Comparison of ENCODE assay signal across 20 cellular contexts in the genomic region with DNA sequence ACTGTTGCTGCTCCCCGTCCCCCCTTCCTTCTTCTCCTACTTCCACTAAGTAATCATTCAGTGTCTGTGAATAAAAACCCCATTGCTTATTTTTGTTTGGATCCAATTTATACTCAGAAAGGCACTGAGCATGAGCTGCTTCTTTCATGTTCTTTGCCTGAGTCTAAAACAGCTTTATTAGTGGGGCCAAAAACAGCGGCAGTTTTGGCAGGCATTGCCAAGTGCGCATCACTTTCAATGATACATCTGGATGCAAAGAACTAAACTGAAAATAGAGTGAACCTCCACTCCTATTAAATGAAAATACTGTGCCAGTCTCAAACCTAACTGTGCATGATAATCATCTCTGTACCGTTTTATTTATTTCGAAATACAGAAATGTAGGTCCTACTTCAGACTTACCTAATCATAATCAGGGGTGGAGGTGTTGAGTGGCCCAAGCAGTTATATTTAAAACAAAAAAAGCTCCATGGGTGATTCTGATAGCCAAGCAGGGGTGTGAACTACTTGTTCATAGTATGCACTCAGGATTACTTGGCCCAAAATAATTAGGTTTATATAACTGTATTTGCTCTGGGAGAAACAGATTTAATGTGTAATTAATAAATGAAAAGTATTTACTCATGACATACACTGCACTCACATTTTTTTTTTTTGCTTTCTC. TPM values are rescaled to one million over a fixed set of nuclear protein-coding genes. Genes with fewer than 3 reads are reported as not detected.
DNase-seq lines count a peak whose midpoint lies in the region; ATAC-seq and TF ChIP-seq lines count a peak whose summit lies in the region.
"Had no signal": no experiment of that assay in that cellular context is flagged by ENCODE, and none has a peak within 500 bp of the region (broad histone marks: within the 10 kb centered on the region; RNA-seq: fewer than 3 reads in every experiment).

No MANE protein-coding gene starts in this region.

- H4K8ac ChIP-seq in IMR-90 (ENCODE audit: low read depth in 2 of 2, low read length in 2 of 2) = no peak overlapping the region

- TF ChIP-seq POLR2A in IMR-90 (IDR thresholded peaks at IDR 0.05; ENCODE audit: low read depth, low read length) = no peak

- H3K4me1 ChIP-seq in IMR-90 (ENCODE audit: control insufficient read depth, insufficient read depth, low read length) = peaks cover 8% of the 10 kb centered on the region

- peaks cover 2% of the 10 kb centered on the region for H3K36me3 Mint-ChIP-seq in effector memory CD8-positive, alpha-beta T cell (ENCODE audit: insufficient read depth)

- H3K9me3 Mint-ChIP-seq in effector memory CD8-positive, alpha-beta T cell = no peaks in the 10 kb centered on the region

- H3K4ac ChIP-seq in IMR-90 (ENCODE audit: low read depth, low read length) = no peak overlapping the region

- H3K4me2 ChIP-seq in IMR-90 (ENCODE audit: low read depth, low read length) = peak overlapping the region; percentile 27

- no peak overlapping the region for H2AK9ac ChIP-seq in IMR-90 (replicated peaks; ENCODE audit: low read depth, low read length, poor library complexity)

- H3K56ac ChIP-seq in IMR-90 (ENCODE audit: extremely low read depth, insufficient read depth, low read length) = no peak overlapping the region

- H3K27ac Mint-ChIP-seq in effector memory CD8-positive, alpha-beta T cell = peak overlapping the region; percentile 44 to 80
- H3K27ac Mint-ChIP-seq: endodermal cell had no signal

- no peak overlapping the region for H2BK15ac ChIP-seq in IMR-90 (ENCODE audit: low read depth, low read length)

- H2BK120ac ChIP-seq in IMR-90 (ENCODE audit: low read depth, low read length) = no peak overlapping the region

- intact Hi-C loops in IMR-90 (cut with micrococcal nuclease) = no loop called here

- H3K36me3 ChIP-seq in IMR-90 (ENCODE audit: control insufficient read depth, insufficient read depth, low read length) = no peaks in the 10 kb centered on the region
- H3K36me3 ChIP-seq: right lobe of liver had no signal

- H2BK5ac ChIP-seq in IMR-90 (ENCODE audit: low read depth, low read length, poor library complexity, severe bottlenecking) = peak overlapping the region; percentile 26

- no peak for TF ChIP-seq CTCF in IMR-90 (conservative IDR thresholded peaks at IDR 0.05; ENCODE audit: low read depth, low read length)

- H3K4me3 ChIP-seq in IMR-90 (ENCODE audit: insufficient read depth, low read depth, low read length) = no peak overlapping the region
- H3K4me3 ChIP-seq: right lobe of liver had no signal

- dilution Hi-C loops in IMR-90 (cut with HindIII; ENCODE audit: low sequenced_read_pairs, unreplicated experiment) = no loop called here

- peaks cover 16 to 64% of the 10 kb centered on the region in 2 experiments for H3K79me1 ChIP-seq in IMR-90 (ENCODE audit: low read depth in 1 of 2, low read length in 2 of 2)

- peaks cover 43 to 58% of the 10 kb centered on the region in 2 donors for H3K4me1 Mint-ChIP-seq in effector memory CD8-positive, alpha-beta T cell (ENCODE audit: low read depth in 2 of 2)

- no peak for TF ChIP-seq RAD21 in IMR-90 (IDR thresholded peaks at IDR 0.05; ENCODE audit: low read length)

- CTCF ChIA-PET in IMR-90 (lab: Yijun Ruan, JAX) = no interaction called here

- no peak overlapping the region for H3K18ac ChIP-seq in IMR-90 (ENCODE audit: low read depth, low read length)

- in situ Hi-C loops in IMR-90 (cut with MboI; ENCODE audit: low sequenced_read_pairs) = no loop called here

- no TSS peak for BruUV-seq in IMR-90 (replicated peaks; lab: Mats Ljungman, UMichigan)

- peak; percentile 16 for DNase-seq in Ammon's horn (ENCODE audit: low spot score)
- peak; percentile 45 for DNase-seq in IMR-90
- no peak for DNase-seq in effector memory CD8-positive, alpha-beta T cell
- peak; percentile 22 for DNase-seq in inferior parietal cortex (ENCODE audit: extremely low spot score)
- no peak for DNase-seq in LoVo (ENCODE audit: low spot score)
- DNase-seq: activated CD4-positive, alpha-beta T cell treated with anti-CD3 and anti-CD28 coated beads for 4 hours; activated T-cell treated with anti-CD3 and anti-CD28 coated beads for 4 hours; endodermal cell; foreskin melanocyte; GDM1; H7; NCI-H1930; NCI-H524; OCI-M1; right lobe of liver; stimulated activated CD4-positive, alpha-beta T cell treated with anti-CD3 and anti-CD28 coated beads, Interleukin-1b, Interleukin-23, amount 100 ng/mL, for 48 hours; testis had no signal

- peak overlapping the region; percentile 48 to 50 for H3K4me3 Mint-ChIP-seq in effector memory CD8-positive, alpha-beta T cell
- H3K4me3 Mint-ChIP-seq: endodermal cell had no signal

- H3K14ac ChIP-seq in IMR-90 (replicated peaks; ENCODE audit: low read depth, low read length) = peak overlapping the region; percentile 54; the same call in 1 of the 2 replicates

- 0 out of 2 replicates have a peak overlapping the region, but pooled peaks have one; percentile 23 for H3K9ac ChIP-seq in IMR-90 (ENCODE audit: low read depth, low read length)

- H2AK5ac ChIP-seq in IMR-90 (ENCODE audit: low read depth, low read length) = no peak overlapping the region

- no peak overlapping the region for H3K27ac ChIP-seq in IMR-90 (ENCODE audit: insufficient read depth, low read length)
- H3K27ac ChIP-seq: right lobe of liver, testis had no signal

- POLR2A ChIA-PET in IMR-90 (lab: Charles Lee; ENCODE audit: unreplicated experiment) = no interaction called here

- H3K27me3 ChIP-seq in IMR-90 (ENCODE audit: control insufficient read depth, insufficient read depth, low read length) = no peaks in the 10 kb centered on the region
- H3K27me3 ChIP-seq: right lobe of liver, testis had no signal

- H4K91ac ChIP-seq in IMR-90 (ENCODE audit: insufficient read depth, low read depth, low read length) = no peak overlapping the region

- H3K23ac ChIP-seq in IMR-90 (ENCODE audit: low read depth, low read length) = no peak overlapping the region

- H4K20me1 ChIP-seq in IMR-90 (ENCODE audit: insufficient read depth, low read length) = peaks cover 18% of the 10 kb centered on the region

- H3K9me1 ChIP-seq in IMR-90 (ENCODE audit: insufficient read depth, low read length) = no peaks in the 10 kb centered on the region; the same call in 1 of the 2 replicates

- H3K27me3 Mint-ChIP-seq in effector memory CD8-positive, alpha-beta T cell = no peaks in the 10 kb centered on the region

- 75% methylated on average over 1 of the region's 5 CpGs; no CpG with 5 or more reads in 1 of the 2 experiments for WGBS in IMR-90 (ENCODE audit: extremely low coverage in 2 of 2, insufficient read length in 1 of 2), 2 experiments

- H3K9me3 ChIP-seq in IMR-90 (ENCODE audit: control insufficient read depth, insufficient read depth, low read length) = no peaks in the 10 kb centered on the region
- H3K9me3 ChIP-seq: right lobe of liver, testis had no signal

- no peak overlapping the region for H4K5ac ChIP-seq in IMR-90 (ENCODE audit: low read depth, low read length)

- ATAC-seq in IMR-90 (ENCODE audit: low read depth) (no peak), GM21390 (IDR thresholded peaks at IDR 0.05; ENCODE audit: unreplicated experiment) (no peak), HG02571 (IDR thresholded peaks at IDR 0.05; ENCODE audit: unreplicated experiment) (no peak), HG03159 (IDR thresholded peaks at IDR 0.05; ENCODE audit: unreplicated experiment) (no peak)
- ATAC-seq in effector memory CD8-positive, alpha-beta T cell (replicated peaks) = no peak
- ATAC-seq: right lobe of liver had no signal

- H2AFZ ChIP-seq in IMR-90 (replicated peaks; ENCODE audit: low read length, poor library complexity) = no peak overlapping the region

- no peak overlapping the region for H2BK20ac ChIP-seq in IMR-90 (ENCODE audit: low read depth, low read length)

TF ChIP-seq in IMR-90, 13 proteins besides CTCF, POLR2A, EP300 and RAD21:
- TF ChIP-seq, protein P1, sequence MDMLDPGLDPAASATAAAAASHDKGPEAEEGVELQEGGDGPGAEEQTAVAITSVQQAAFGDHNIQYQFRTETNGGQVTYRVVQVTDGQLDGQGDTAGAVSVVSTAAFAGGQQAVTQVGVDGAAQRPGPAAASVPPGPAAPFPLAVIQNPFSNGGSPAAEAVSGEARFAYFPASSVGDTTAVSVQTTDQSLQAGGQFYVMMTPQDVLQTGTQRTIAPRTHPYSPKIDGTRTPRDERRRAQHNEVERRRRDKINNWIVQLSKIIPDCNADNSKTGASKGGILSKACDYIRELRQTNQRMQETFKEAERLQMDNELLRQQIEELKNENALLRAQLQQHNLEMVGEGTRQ (IDR thresholded peaks at IDR 0.05; ENCODE audit: low read depth, low read length) = no peak

RNA-seq across cellular contexts. Expression of gene NEK7, which starts 48.4 kb away (rescaled TPM):
- 297 and 467 TPM in 2 replicates for total RNA-seq in IMR-90 (2012; rRNA removed)
- 82.8 and 89.0 TPM in 2 replicates for polyA plus RNA-seq in IMR-90 (2012; rRNA removed)
- 23.2 and 34.7 TPM in 2 replicates for polyA plus RNA-seq in IMR-90 (2012; cell fraction: cytosol; rRNA removed)
- 11.9 and 86.4 TPM in 2 replicates for polyA plus RNA-seq in IMR-90 (2012; cell fraction: nucleus; rRNA removed; ENCODE audit: low replicate concordance)

Comparison
In these comparisons a context has a peak if more than half of its experiments do, and no peak if none do; other contexts are left out.
1. DNase-seq: peak in Ammon's horn (single experiment), IMR-90 (single experiment) and inferior parietal cortex (single experiment); none in effector memory CD8-positive, alpha-beta T cell (0 of 3) and LoVo (single experiment).